In the genomic region with DNA sequence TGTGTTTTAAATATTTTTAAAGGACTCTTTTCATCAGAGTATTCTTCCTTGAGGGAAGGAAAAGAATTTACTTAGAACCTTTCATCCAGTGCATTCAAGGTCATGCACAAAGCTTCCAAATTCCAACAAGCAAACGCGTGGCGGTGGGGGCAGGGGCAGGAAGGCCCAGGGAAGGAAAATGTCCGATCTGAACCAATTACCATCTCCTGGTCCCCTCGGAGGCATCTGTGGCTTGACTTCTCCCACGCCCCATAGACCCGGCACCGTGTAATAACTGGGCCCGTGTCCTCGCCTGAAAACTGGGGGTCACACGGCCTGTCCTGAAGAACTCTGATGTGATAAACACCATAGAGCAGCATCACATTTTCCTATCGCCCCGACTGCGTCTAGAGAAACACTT, we compare ENCODE assay signal across 25 cellular contexts.
"Had no signal": no experiment of that assay in that cellular context is flagged by ENCODE, and none has a peak within 500 bp of the region (broad histone marks: within the 10 kb centered on the region; RNA-seq: fewer than 3 reads in every experiment).

No MANE protein-coding gene starts in this region.

- H3K9me3 Mint-ChIP-seq: dendritic cell treated with granulocyte-macrophage colony-stimulating factor and Interleukin-4, amounts not matched to agents 40 ng/mL and 50 ng/mL, for 4 days; memory B cell; mesothelial cell of epicardium; naive B cell; natural killer cell treated with Interleukin-12 subunit alpha and Interleukin-12 subunit beta and Interleukin-15 and Interleukin-18, amount 100 ng/mL, for 72 hours; neural progenitor cell had no signal

- H3K36me3 ChIP-seq: prostate gland had no signal

- H3K4me3 Mint-ChIP-seq: dendritic cell treated with granulocyte-macrophage colony-stimulating factor and Interleukin-4, amounts not matched to agents 40 ng/mL and 50 ng/mL, for 4 days; endodermal cell; memory B cell; mesothelial cell of epicardium; naive B cell; natural killer cell treated with Interleukin-12 subunit alpha and Interleukin-12 subunit beta and Interleukin-15 and Interleukin-18, amount 100 ng/mL, for 72 hours; neural progenitor cell had no signal

- H3K27ac Mint-ChIP-seq: dendritic cell treated with granulocyte-macrophage colony-stimulating factor and Interleukin-4, amounts not matched to agents 40 ng/mL and 50 ng/mL, for 4 days; endodermal cell; memory B cell; mesothelial cell of epicardium; naive B cell; natural killer cell treated with Interleukin-12 subunit alpha and Interleukin-12 subunit beta and Interleukin-15 and Interleukin-18, amount 100 ng/mL, for 72 hours; neural progenitor cell had no signal

- ATAC-seq: esophagus mucosa; gastrocnemius medialis; mucosa of descending colon; natural killer cell treated with Interleukin-12 subunit alpha and Interleukin-12 subunit beta and Interleukin-15 and Interleukin-18, amount 100 ng/mL, for 72 hours; sciatic nerve; stimulated activated naive CD8-positive, alpha-beta T cell treated with anti-CD3 and anti-CD28 coated beads, Interleukin-15, Interleukin-2, amounts not matched to agents 100 U/mL and 50 U/mL, for 24 hours had no signal

- H3K4me1 Mint-ChIP-seq: endodermal cell, memory B cell had no signal

- H3K4me3 ChIP-seq: gastrocnemius medialis, lung, mucosa of descending colon, neural progenitor cell, prostate gland, right atrium auricular region, smooth muscle cell, thoracic aorta, tibial nerve had no signal

- DNase-seq: effector CD8-positive, alpha-beta T cell; endodermal cell; foreskin fibroblast; gastrocnemius medialis; mucosa of descending colon; naive B cell; stimulated activated CD4-positive, alpha-beta T cell treated with anti-CD3 and anti-CD28 coated beads, Interleukin-12 subunit alpha, Interleukin-12 subunit beta, amount 100 ng/mL, for 4 hours; stimulated activated CD4-positive, alpha-beta T cell treated with anti-CD3 and anti-CD28 coated beads, Interleukin-1b, Interleukin-23, amount 100 ng/mL, for 48 hours; stimulated activated CD4-positive, alpha-beta T cell treated with anti-CD3 and anti-CD28 coated beads, Interleukin-4, amount 100 ng/mL, for 1 hour; stimulated activated CD8-positive, alpha-beta memory T cell treated with anti-CD3 and anti-CD28 coated beads, Interleukin-4, amount 100 ng/mL, for 48 hours; stimulated activated naive CD8-positive, alpha-beta T cell treated with anti-CD3 and anti-CD28 coated beads, Interleukin-15, Interleukin-2, amounts not matched to agents 100 U/mL and 50 U/mL, for 24 hours had no signal

- H3K9me3 ChIP-seq: gastrocnemius medialis, mucosa of descending colon, prostate gland, right atrium auricular region, thoracic aorta, tibial nerve had no signal

- H3K4me1 ChIP-seq: gastrocnemius medialis, neural progenitor cell, prostate gland, right atrium auricular region had no signal

- H3K27ac ChIP-seq: epithelial cell of prostate, gastrocnemius medialis, neural progenitor cell, prostate gland, right atrium auricular region, thoracic aorta, tibial nerve had no signal

- H3K27me3 ChIP-seq: gastrocnemius medialis, neural progenitor cell, right atrium auricular region, tibial nerve had no signal

- H3K27me3 Mint-ChIP-seq: dendritic cell treated with granulocyte-macrophage colony-stimulating factor and Interleukin-4, amounts not matched to agents 40 ng/mL and 50 ng/mL, for 4 days; memory B cell; naive B cell; natural killer cell treated with Interleukin-12 subunit alpha and Interleukin-12 subunit beta and Interleukin-15 and Interleukin-18, amount 100 ng/mL, for 72 hours had no signal
